In the genomic region with DNA sequence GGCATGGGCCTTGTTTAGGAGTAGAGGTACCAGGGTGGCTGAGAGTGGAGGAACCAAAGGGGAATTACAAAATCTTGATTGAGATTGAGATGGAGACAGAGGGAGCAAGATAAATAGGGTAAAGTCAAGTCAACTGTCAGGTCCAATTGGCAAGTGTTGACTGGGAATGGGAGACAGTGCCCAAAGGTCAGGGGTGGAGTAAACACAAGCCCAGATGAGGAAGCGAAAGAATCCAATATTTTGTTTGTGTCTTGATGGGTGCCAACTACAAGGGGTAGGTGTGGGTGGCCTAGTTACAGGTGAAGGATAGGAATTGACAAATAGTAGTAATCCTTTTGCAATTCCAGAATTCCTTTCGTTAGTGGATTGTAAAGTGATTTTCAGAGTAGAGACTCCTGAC, we compare ENCODE assay signal across 22 cellular contexts.
"Had no signal": no experiment of that assay in that cellular context is flagged by ENCODE, and none has a peak within 500 bp of the region (broad histone marks: within the 10 kb centered on the region; RNA-seq: fewer than 3 reads in every experiment).

No MANE protein-coding gene starts in this region.

- H3K27ac ChIP-seq: colonic mucosa, epithelial cell of prostate, esophagus squamous epithelium, gastroesophageal sphincter, heart left ventricle, hepatocyte, left ventricle myocardium inferior, lower lobe of right lung had no signal

- H3K4me3 ChIP-seq: colonic mucosa, esophagus squamous epithelium, gastroesophageal sphincter, heart left ventricle, hepatocyte, left ventricle myocardium inferior, lower lobe of right lung had no signal

- H3K36me3 ChIP-seq: colonic mucosa, esophagus squamous epithelium, gastroesophageal sphincter, heart left ventricle, left ventricle myocardium inferior, lower lobe of right lung had no signal

- DNase-seq: cerebellar nuclear complex; colonic mucosa; cortex of kidney; effector CD8-positive, alpha-beta T cell; effector memory CD8-positive, alpha-beta T cell; endodermal cell; erythroblast; esophagus squamous epithelium; foreskin fibroblast; heart left ventricle; hypothalamus; immature natural killer cell; islet precursor cell; kidney; kidney glomerular epithelial cell; left ventricle myocardium inferior; lower lobe of right lung; mesenchymal stem cell had no signal

- H3K27me3 ChIP-seq: colonic mucosa, esophagus squamous epithelium, gastroesophageal sphincter, heart left ventricle, hepatocyte had no signal

- ATAC-seq: effector memory CD8-positive, alpha-beta T cell; esophagus mucosa; gastroesophageal sphincter; heart left ventricle; lower lobe of right lung had no signal

- H3K4me1 ChIP-seq: colonic mucosa, esophagus squamous epithelium, gastroesophageal sphincter, heart left ventricle, left ventricle myocardium inferior, lower lobe of right lung had no signal

- H3K9me3 ChIP-seq: colonic mucosa, esophagus squamous epithelium, gastroesophageal sphincter, heart left ventricle, left ventricle myocardium inferior, lower lobe of right lung had no signal
